ENCODE assay signal across 34 cellular contexts in genomic region chr6:63580704-63580961, GRCh38.
"Had no signal": no experiment of that assay in that cellular context is flagged by ENCODE, and none has a peak within 500 bp of the region (broad histone marks: within the 10 kb centered on the region; RNA-seq: fewer than 3 reads in every experiment).

No MANE protein-coding gene starts in this region.

- H3K9me3 ChIP-seq: adrenal gland, breast epithelium, colonic mucosa, esophagus squamous epithelium, gastroesophageal sphincter had no signal

- DNase-seq: activated CD4-positive, alpha-beta memory T cell treated with anti-CD3 and anti-CD28 coated beads for 36 hours; activated CD4-positive, alpha-beta T cell treated with anti-CD3 and anti-CD28 coated beads for 36 hours; activated CD4-positive, alpha-beta T cell treated with anti-CD3 and anti-CD28 coated beads, Interleukin-2, amount 10 ng/mL, durations not matched to agents 24 days and 14 days; activated CD4-positive, CD25-positive, alpha-beta regulatory T cell; activated CD4-positive, CD25-positive, alpha-beta regulatory T cell treated with anti-CD3 and anti-CD28 coated beads, Interleukin-2, amount 50 U/mL, for 72 hours; activated CD8-positive, alpha-beta memory T cell treated with anti-CD3 and anti-CD28 coated beads, Interleukin-2, amount 10 ng/mL, durations not matched to agents 7 days and 5 days; activated CD8-positive, alpha-beta memory T cell treated with anti-CD3 and anti-CD28 coated beads, Interleukin-2, amount 50 U/mL, for 4 hours; activated CD8-positive, alpha-beta T cell treated with anti-CD3 and anti-CD28 coated beads, Interleukin-2, amount 10 ng/mL, durations not matched to agents 7 days and 5 days; activated effector memory CD4-positive, alpha-beta T cell treated with anti-CD3 and anti-CD28 coated beads, Interleukin-2, amount 50 U/mL, for 16 hours; activated naive CD4-positive, alpha-beta T cell treated with anti-CD3 and anti-CD28 coated beads for 36 hours; activated naive CD8-positive, alpha-beta T cell treated with anti-CD3 and anti-CD28 coated beads for 36 hours; activated naive CD8-positive, alpha-beta T cell treated with anti-CD3 and anti-CD28 coated beads, Interleukin-2, amount 50 U/mL, for 24 hours; activated T-cell treated with anti-CD3 and anti-CD28 coated beads, Interleukin-2, amount 50 U/mL, for 1 hour; activated T-cell treated with anti-CD3 and anti-CD28 coated beads, Interleukin-2, amount 50 U/mL, for 48 hours; adrenal gland; amygdala; aorta; central memory CD4-positive, alpha-beta T cell; cerebellar nuclear complex; colonic mucosa; effector CD8-positive, alpha-beta T cell; esophagus squamous epithelium; foreskin melanocyte; T-helper 2 cell had no signal

- H3K27me3 Mint-ChIP-seq: activated CD4-positive, alpha-beta memory T cell treated with anti-CD3 and anti-CD28 coated beads for 36 hours; activated CD4-positive, alpha-beta T cell treated with anti-CD3 and anti-CD28 coated beads for 36 hours; activated CD4-positive, alpha-beta T cell treated with anti-CD3 and anti-CD28 coated beads, Interleukin-2, amount 10 ng/mL, durations not matched to agents 24 days and 14 days; activated CD8-positive, alpha-beta memory T cell treated with anti-CD3 and anti-CD28 coated beads, Interleukin-2, amount 10 ng/mL, durations not matched to agents 7 days and 5 days; activated naive CD4-positive, alpha-beta T cell treated with anti-CD3 and anti-CD28 coated beads, Interleukin-2, amount 50 U/mL, for 24 hours; activated naive CD8-positive, alpha-beta T cell treated with anti-CD3 and anti-CD28 coated beads for 36 hours; activated naive CD8-positive, alpha-beta T cell treated with anti-CD3 and anti-CD28 coated beads, Interleukin-2, amount 50 U/mL, for 24 hours; brain had no signal

- FAIRE-seq: endometrium, endothelial cell of umbilical vein had no signal

- H3K27ac ChIP-seq: adrenal gland, breast epithelium, cardiac muscle cell, colonic mucosa, epithelial cell of prostate, esophagus squamous epithelium, gastroesophageal sphincter had no signal

- H3K27ac Mint-ChIP-seq: activated CD4-positive, alpha-beta memory T cell treated with anti-CD3 and anti-CD28 coated beads for 36 hours; activated CD4-positive, alpha-beta T cell treated with anti-CD3 and anti-CD28 coated beads for 36 hours; activated CD4-positive, alpha-beta T cell treated with anti-CD3 and anti-CD28 coated beads, Interleukin-2, amount 10 ng/mL, durations not matched to agents 24 days and 14 days; activated CD8-positive, alpha-beta memory T cell treated with anti-CD3 and anti-CD28 coated beads, Interleukin-2, amount 10 ng/mL, durations not matched to agents 7 days and 5 days; activated CD8-positive, alpha-beta T cell treated with anti-CD3 and anti-CD28 coated beads, Interleukin-2, amount 10 ng/mL, durations not matched to agents 7 days and 5 days; activated naive CD4-positive, alpha-beta T cell treated with anti-CD3 and anti-CD28 coated beads for 36 hours; activated naive CD4-positive, alpha-beta T cell treated with anti-CD3 and anti-CD28 coated beads, Interleukin-2, amount 50 U/mL, for 24 hours; activated naive CD8-positive, alpha-beta T cell treated with anti-CD3 and anti-CD28 coated beads for 36 hours; activated naive CD8-positive, alpha-beta T cell treated with anti-CD3 and anti-CD28 coated beads, Interleukin-2, amount 50 U/mL, for 24 hours; activated T-helper 1 cell treated with anti-CD3 and anti-CD28 coated beads, Interleukin-12 subunit alpha, Interleukin-12 subunit beta, Interleukin-2, Interleukin-4 antibody, amounts not matched to agents 30 ng/mL and 10 ng/mL and 1 ng/mL, durations not matched to agents 14 hours and 24 hours and 36 hours; activated T-helper 2 cell treated with anti-CD3 and anti-CD28 coated beads, Interferon-gamma antibody, Interleukin-2, Interleukin-4, amounts not matched to agents 10 μg/mL and 5 μg/mL and 100 μg/mL, durations not matched to agents 14 hours and 24 hours and 36 hours had no signal

- H3K4me3 Mint-ChIP-seq: activated CD4-positive, alpha-beta memory T cell treated with anti-CD3 and anti-CD28 coated beads for 36 hours; activated CD4-positive, alpha-beta T cell treated with anti-CD3 and anti-CD28 coated beads for 36 hours; activated CD4-positive, alpha-beta T cell treated with anti-CD3 and anti-CD28 coated beads, Interleukin-2, amount 10 ng/mL, durations not matched to agents 24 days and 14 days; activated CD8-positive, alpha-beta memory T cell treated with anti-CD3 and anti-CD28 coated beads, Interleukin-2, amount 10 ng/mL, durations not matched to agents 7 days and 5 days; activated CD8-positive, alpha-beta T cell treated with anti-CD3 and anti-CD28 coated beads, Interleukin-2, amount 10 ng/mL, durations not matched to agents 7 days and 5 days; activated naive CD4-positive, alpha-beta T cell treated with anti-CD3 and anti-CD28 coated beads for 36 hours; activated naive CD4-positive, alpha-beta T cell treated with anti-CD3 and anti-CD28 coated beads, Interleukin-2, amount 50 U/mL, for 24 hours; activated naive CD8-positive, alpha-beta T cell treated with anti-CD3 and anti-CD28 coated beads for 36 hours; activated naive CD8-positive, alpha-beta T cell treated with anti-CD3 and anti-CD28 coated beads, Interleukin-2, amount 50 U/mL, for 24 hours; activated T-helper 1 cell treated with anti-CD3 and anti-CD28 coated beads, Interleukin-12 subunit alpha, Interleukin-12 subunit beta, Interleukin-2, Interleukin-4 antibody, amounts not matched to agents 30 ng/mL and 10 ng/mL and 1 ng/mL, durations not matched to agents 14 hours and 24 hours and 36 hours; brain had no signal

- H3K4me1 ChIP-seq: breast epithelium, colonic mucosa had no signal

- H3K9me3 Mint-ChIP-seq: activated CD4-positive, alpha-beta memory T cell treated with anti-CD3 and anti-CD28 coated beads for 36 hours; activated CD4-positive, alpha-beta T cell treated with anti-CD3 and anti-CD28 coated beads, Interleukin-2, amount 10 ng/mL, durations not matched to agents 24 days and 14 days; activated naive CD4-positive, alpha-beta T cell treated with anti-CD3 and anti-CD28 coated beads for 36 hours; activated naive CD4-positive, alpha-beta T cell treated with anti-CD3 and anti-CD28 coated beads, Interleukin-2, amount 50 U/mL, for 24 hours; activated naive CD8-positive, alpha-beta T cell treated with anti-CD3 and anti-CD28 coated beads for 36 hours; activated naive CD8-positive, alpha-beta T cell treated with anti-CD3 and anti-CD28 coated beads, Interleukin-2, amount 50 U/mL, for 24 hours; activated T-helper 1 cell treated with anti-CD3 and anti-CD28 coated beads, Interleukin-12 subunit alpha, Interleukin-12 subunit beta, Interleukin-2, Interleukin-4 antibody, amounts not matched to agents 30 ng/mL and 10 ng/mL and 1 ng/mL, durations not matched to agents 14 hours and 24 hours and 36 hours; activated T-helper 2 cell treated with anti-CD3 and anti-CD28 coated beads, Interferon-gamma antibody, Interleukin-2, Interleukin-4, amounts not matched to agents 10 μg/mL and 5 μg/mL and 100 μg/mL, durations not matched to agents 14 hours and 24 hours and 36 hours; brain had no signal

- ATAC-seq: activated CD4-positive, alpha-beta T cell treated with anti-CD3 and anti-CD28 coated beads for 36 hours; activated CD8-positive, alpha-beta memory T cell treated with anti-CD3 and anti-CD28 coated beads, Interleukin-2, amount 10 ng/mL, durations not matched to agents 7 days and 5 days; activated CD8-positive, alpha-beta T cell treated with anti-CD3 and anti-CD28 coated beads, Interleukin-2, amount 10 ng/mL, durations not matched to agents 7 days and 5 days; activated naive CD8-positive, alpha-beta T cell treated with anti-CD3 and anti-CD28 coated beads, Interleukin-2, amount 50 U/mL, for 24 hours; gastroesophageal sphincter had no signal

- H3K4me3 ChIP-seq: adrenal gland, breast epithelium, cardiac muscle cell, colonic mucosa, esophagus squamous epithelium, gastroesophageal sphincter had no signal

- H3K27me3 ChIP-seq: adrenal gland, breast epithelium, cardiac muscle cell, colonic mucosa, esophagus squamous epithelium, gastroesophageal sphincter had no signal
